In the genomic region with DNA sequence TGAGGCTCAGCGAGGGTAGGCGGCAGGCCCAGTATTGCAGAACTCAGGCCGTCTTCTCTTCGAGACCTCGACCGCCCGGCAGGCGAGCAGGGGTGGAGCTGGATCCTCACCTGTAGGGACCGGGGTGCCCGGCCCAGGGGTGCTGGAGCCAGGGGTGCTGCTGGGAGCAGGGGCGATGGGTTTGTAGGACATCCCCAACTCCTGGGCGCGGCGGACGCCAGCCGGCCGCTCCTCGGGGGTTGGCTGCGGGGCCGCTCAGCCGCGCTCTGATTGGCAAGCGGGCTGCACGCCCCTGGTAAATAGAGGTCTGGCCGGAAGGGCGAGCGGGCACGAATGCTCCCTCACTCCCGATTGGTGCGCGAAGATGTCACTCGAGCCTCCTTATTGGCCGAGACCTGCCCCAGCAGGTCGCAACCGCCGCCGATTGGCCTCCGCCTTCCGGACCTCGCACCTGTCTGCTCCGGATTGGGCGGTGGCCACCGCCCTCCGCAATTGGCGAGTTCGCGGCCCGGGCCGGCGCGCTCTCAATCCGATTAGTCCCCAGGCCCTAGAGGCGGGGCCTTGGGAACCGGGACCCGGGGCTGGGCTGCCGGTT, we compare ENCODE assay signal across 1 cellular context.
TF ChIP-seq lines count a peak whose summit lies in the region.

A gene with protein sequence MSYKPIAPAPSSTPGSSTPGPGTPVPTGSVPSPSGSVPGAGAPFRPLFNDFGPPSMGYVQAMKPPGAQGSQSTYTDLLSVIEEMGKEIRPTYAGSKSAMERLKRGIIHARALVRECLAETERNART (minus strand): TSS at position 272 of the 595 bp plus-strand sequence. CDS start 80 bp downstream, at position 192.

TF ChIP-seq in HepG2, 621 proteins besides CTCF, POLR2A, EP300 and RAD21 (continued from another document and continues in another):
- peak; percentile 94 for TF ChIP-seq PHF21A (CRISPR knock-in tag; IDR thresholded peaks at IDR 0.05)
- TF ChIP-seq ZNF160 (CRISPR knock-in tag; IDR thresholded peaks at IDR 0.05), result no peak
- TF ChIP-seq KDM2A (CRISPR knock-in tag; IDR thresholded peaks at IDR 0.05; ENCODE audit: borderline replicate concordance, low read depth), result peak; percentile 79
- TF ChIP-seq IRX3 (CRISPR knock-in tag; IDR thresholded peaks at IDR 0.05; ENCODE audit: borderline replicate concordance, low read depth), result no peak
- TF ChIP-seq, protein P1, sequence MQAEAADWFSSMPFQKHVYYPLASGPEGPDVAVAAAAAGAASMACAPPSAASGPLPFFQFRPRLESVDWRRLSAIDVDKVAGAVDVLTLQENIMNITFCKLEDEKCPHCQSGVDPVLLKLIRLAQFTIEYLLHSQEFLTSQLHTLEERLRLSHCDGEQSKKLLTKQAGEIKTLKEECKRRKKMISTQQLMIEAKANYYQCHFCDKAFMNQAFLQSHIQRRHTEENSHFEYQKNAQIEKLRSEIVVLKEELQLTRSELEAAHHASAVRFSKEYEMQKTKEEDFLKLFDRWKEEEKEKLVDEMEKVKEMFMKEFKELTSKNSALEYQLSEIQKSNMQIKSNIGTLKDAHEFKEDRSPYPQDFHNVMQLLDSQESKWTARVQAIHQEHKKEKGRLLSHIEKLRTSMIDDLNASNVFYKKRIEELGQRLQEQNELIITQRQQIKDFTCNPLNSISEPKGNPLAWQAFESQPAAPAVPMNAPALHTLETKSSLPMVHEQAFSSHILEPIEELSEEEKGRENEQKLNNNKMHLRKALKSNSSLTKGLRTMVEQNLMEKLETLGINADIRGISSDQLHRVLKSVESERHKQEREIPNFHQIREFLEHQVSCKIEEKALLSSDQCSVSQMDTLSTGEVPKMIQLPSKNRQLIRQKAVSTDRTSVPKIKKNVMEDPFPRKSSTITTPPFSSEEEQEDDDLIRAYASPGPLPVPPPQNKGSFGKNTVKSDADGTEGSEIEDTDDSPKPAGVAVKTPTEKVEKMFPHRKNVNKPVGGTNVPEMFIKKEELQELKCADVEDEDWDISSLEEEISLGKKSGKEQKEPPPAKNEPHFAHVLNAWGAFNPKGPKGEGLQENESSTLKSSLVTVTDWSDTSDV (CRISPR knock-in tag; IDR thresholded peaks at IDR 0.05), result peak; percentile 54; the same call in 1 of the 2 replicates
- no peak for TF ChIP-seq XRCC5 (optimal IDR thresholded peaks at IDR 0.05; ENCODE audit: low read length)
- TF ChIP-seq GATAD1 (CRISPR knock-in tag; IDR thresholded peaks at IDR 0.05), result 0 out of 2 replicates have a peak, but pooled peaks have one; percentile 8
- TF ChIP-seq ELF1 (CRISPR knock-in tag; IDR thresholded peaks at IDR 0.05), result peak; percentile 81
- TF ChIP-seq, protein P2, sequence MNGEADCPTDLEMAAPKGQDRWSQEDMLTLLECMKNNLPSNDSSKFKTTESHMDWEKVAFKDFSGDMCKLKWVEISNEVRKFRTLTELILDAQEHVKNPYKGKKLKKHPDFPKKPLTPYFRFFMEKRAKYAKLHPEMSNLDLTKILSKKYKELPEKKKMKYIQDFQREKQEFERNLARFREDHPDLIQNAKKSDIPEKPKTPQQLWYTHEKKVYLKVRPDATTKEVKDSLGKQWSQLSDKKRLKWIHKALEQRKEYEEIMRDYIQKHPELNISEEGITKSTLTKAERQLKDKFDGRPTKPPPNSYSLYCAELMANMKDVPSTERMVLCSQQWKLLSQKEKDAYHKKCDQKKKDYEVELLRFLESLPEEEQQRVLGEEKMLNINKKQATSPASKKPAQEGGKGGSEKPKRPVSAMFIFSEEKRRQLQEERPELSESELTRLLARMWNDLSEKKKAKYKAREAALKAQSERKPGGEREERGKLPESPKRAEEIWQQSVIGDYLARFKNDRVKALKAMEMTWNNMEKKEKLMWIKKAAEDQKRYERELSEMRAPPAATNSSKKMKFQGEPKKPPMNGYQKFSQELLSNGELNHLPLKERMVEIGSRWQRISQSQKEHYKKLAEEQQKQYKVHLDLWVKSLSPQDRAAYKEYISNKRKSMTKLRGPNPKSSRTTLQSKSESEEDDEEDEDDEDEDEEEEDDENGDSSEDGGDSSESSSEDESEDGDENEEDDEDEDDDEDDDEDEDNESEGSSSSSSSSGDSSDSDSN (CRISPR knock-in tag; IDR thresholded peaks at IDR 0.05), result peak; percentile 63
- TF ChIP-seq, protein P3, sequence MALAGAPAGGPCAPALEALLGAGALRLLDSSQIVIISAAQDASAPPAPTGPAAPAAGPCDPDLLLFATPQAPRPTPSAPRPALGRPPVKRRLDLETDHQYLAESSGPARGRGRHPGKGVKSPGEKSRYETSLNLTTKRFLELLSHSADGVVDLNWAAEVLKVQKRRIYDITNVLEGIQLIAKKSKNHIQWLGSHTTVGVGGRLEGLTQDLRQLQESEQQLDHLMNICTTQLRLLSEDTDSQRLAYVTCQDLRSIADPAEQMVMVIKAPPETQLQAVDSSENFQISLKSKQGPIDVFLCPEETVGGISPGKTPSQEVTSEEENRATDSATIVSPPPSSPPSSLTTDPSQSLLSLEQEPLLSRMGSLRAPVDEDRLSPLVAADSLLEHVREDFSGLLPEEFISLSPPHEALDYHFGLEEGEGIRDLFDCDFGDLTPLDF (CRISPR knock-in tag; IDR thresholded peaks at IDR 0.05), result 0 out of 2 replicates have a peak, but pooled peaks have one; percentile 79
- peak; percentile 70; the same call in 1 of the 2 replicates for TF ChIP-seq SP4 (CRISPR knock-in tag; IDR thresholded peaks at IDR 0.05)
- TF ChIP-seq, protein P4, sequence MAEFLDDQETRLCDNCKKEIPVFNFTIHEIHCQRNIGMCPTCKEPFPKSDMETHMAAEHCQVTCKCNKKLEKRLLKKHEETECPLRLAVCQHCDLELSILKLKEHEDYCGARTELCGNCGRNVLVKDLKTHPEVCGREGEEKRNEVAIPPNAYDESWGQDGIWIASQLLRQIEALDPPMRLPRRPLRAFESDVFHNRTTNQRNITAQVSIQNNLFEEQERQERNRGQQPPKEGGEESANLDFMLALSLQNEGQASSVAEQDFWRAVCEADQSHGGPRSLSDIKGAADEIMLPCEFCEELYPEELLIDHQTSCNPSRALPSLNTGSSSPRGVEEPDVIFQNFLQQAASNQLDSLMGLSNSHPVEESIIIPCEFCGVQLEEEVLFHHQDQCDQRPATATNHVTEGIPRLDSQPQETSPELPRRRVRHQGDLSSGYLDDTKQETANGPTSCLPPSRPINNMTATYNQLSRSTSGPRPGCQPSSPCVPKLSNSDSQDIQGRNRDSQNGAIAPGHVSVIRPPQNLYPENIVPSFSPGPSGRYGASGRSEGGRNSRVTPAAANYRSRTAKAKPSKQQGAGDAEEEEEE (CRISPR knock-in tag; IDR thresholded peaks at IDR 0.05; ENCODE audit: borderline replicate concordance), result 0 out of 2 replicates have a peak, but pooled peaks have one; percentile 6
- no peak for TF ChIP-seq ATAD3A (CRISPR knock-in tag; IDR thresholded peaks at IDR 0.05)
- TF ChIP-seq REL (CRISPR knock-in tag; conservative IDR thresholded peaks at IDR 0.05), result 0 out of 2 replicates have a peak, but pooled peaks have one; percentile 55
- TF ChIP-seq, protein P5, sequence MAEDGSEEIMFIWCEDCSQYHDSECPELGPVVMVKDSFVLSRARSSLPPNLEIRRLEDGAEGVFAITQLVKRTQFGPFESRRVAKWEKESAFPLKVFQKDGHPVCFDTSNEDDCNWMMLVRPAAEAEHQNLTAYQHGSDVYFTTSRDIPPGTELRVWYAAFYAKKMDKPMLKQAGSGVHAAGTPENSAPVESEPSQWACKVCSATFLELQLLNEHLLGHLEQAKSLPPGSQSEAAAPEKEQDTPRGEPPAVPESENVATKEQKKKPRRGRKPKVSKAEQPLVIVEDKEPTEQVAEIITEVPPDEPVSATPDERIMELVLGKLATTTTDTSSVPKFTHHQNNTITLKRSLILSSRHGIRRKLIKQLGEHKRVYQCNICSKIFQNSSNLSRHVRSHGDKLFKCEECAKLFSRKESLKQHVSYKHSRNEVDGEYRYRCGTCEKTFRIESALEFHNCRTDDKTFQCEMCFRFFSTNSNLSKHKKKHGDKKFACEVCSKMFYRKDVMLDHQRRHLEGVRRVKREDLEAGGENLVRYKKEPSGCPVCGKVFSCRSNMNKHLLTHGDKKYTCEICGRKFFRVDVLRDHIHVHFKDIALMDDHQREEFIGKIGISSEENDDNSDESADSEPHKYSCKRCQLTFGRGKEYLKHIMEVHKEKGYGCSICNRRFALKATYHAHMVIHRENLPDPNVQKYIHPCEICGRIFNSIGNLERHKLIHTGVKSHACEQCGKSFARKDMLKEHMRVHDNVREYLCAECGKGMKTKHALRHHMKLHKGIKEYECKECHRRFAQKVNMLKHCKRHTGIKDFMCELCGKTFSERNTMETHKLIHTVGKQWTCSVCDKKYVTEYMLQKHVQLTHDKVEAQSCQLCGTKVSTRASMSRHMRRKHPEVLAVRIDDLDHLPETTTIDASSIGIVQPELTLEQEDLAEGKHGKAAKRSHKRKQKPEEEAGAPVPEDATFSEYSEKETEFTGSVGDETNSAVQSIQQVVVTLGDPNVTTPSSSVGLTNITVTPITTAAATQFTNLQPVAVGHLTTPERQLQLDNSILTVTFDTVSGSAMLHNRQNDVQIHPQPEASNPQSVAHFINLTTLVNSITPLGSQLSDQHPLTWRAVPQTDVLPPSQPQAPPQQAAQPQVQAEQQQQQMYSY (CRISPR knock-in tag; IDR thresholded peaks at IDR 0.05), result 0 out of 2 replicates have a peak, but pooled peaks have one; percentile 38
- TF ChIP-seq DR1 (CRISPR knock-in tag; IDR thresholded peaks at IDR 0.05), result peak; percentile 80; the same call in 1 of the 2 replicates
- TF ChIP-seq PHF5A (CRISPR knock-in tag; IDR thresholded peaks at IDR 0.05; ENCODE audit: low read depth, unreplicated experiment), result no peak
- no peak; the same call in 1 of the 2 replicates for TF ChIP-seq MTF2 (CRISPR knock-in tag; IDR thresholded peaks at IDR 0.05; ENCODE audit: borderline replicate concordance)
- TF ChIP-seq, protein P6, sequence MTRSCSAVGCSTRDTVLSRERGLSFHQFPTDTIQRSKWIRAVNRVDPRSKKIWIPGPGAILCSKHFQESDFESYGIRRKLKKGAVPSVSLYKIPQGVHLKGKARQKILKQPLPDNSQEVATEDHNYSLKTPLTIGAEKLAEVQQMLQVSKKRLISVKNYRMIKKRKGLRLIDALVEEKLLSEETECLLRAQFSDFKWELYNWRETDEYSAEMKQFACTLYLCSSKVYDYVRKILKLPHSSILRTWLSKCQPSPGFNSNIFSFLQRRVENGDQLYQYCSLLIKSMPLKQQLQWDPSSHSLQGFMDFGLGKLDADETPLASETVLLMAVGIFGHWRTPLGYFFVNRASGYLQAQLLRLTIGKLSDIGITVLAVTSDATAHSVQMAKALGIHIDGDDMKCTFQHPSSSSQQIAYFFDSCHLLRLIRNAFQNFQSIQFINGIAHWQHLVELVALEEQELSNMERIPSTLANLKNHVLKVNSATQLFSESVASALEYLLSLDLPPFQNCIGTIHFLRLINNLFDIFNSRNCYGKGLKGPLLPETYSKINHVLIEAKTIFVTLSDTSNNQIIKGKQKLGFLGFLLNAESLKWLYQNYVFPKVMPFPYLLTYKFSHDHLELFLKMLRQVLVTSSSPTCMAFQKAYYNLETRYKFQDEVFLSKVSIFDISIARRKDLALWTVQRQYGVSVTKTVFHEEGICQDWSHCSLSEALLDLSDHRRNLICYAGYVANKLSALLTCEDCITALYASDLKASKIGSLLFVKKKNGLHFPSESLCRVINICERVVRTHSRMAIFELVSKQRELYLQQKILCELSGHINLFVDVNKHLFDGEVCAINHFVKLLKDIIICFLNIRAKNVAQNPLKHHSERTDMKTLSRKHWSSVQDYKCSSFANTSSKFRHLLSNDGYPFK (CRISPR knock-in tag; IDR thresholded peaks at IDR 0.05; ENCODE audit: borderline replicate concordance), result peak; percentile 28; the same call in 1 of the 2 replicates
- TF ChIP-seq CENPT (CRISPR knock-in tag; IDR thresholded peaks at IDR 0.05; ENCODE audit: low read depth), result 0 out of 2 replicates have a peak, but pooled peaks have one; percentile 52
- TF ChIP-seq ATRX (CRISPR knock-in tag; IDR thresholded peaks at IDR 0.05; ENCODE audit: borderline replicate concordance), result no peak
- TF ChIP-seq NCOA5 (CRISPR knock-in tag; IDR thresholded peaks at IDR 0.05), result no peak
